23 cellular contexts compared by ENCODE assay signal in genomic region chr2:238650536-238650935, GRCh38.
"Had no signal": no experiment of that assay in that cellular context is flagged by ENCODE, and none has a peak within 500 bp of the region (broad histone marks: within the 10 kb centered on the region; RNA-seq: fewer than 3 reads in every experiment).

No MANE protein-coding gene starts in this region.

- H3K36me3 ChIP-seq: pancreas, right lobe of liver, thoracic aorta, tibial nerve, upper lobe of right lung, uterus had no signal

- ATAC-seq: left lobe of liver; naive thymus-derived CD8-positive, alpha-beta T cell; pancreas; right lobe of liver; stimulated activated naive B cell treated with anti-CD40 and anti-IgM and Interleukin-4, amounts not matched to agents 10 μg/mL and 1 μg/mL and 100 μg/mL, for 72 hours; upper lobe of right lung had no signal

- H3K27me3 Mint-ChIP-seq: stimulated activated naive CD8-positive, alpha-beta T cell treated with anti-CD3 and anti-CD28 coated beads, Interleukin-15, Interleukin-2, amounts not matched to agents 100 ng/mL and 50 ng/mL, for 24 hours had no signal

- H3K4me1 ChIP-seq: pancreas, right lobe of liver, tibial nerve, upper lobe of right lung, uterus had no signal

- H3K27ac Mint-ChIP-seq: dendritic cell treated with granulocyte-macrophage colony-stimulating factor and Interleukin-4, amounts not matched to agents 40 ng/mL and 50 ng/mL, for 4 days; naive thymus-derived CD8-positive, alpha-beta T cell; nephron progenitor cell; progenitor cell of endocrine pancreas; stimulated activated naive B cell treated with anti-CD40 and anti-IgM and Interleukin-4, amounts not matched to agents 10 μg/mL and 1 μg/mL and 100 μg/mL, for 72 hours; stimulated activated naive CD8-positive, alpha-beta T cell treated with anti-CD3 and anti-CD28 coated beads, Interleukin-15, Interleukin-2, amounts not matched to agents 100 ng/mL and 50 ng/mL, for 24 hours had no signal

- H3K4me3 Mint-ChIP-seq: dendritic cell treated with granulocyte-macrophage colony-stimulating factor and Interleukin-4, amounts not matched to agents 40 ng/mL and 50 ng/mL, for 4 days; naive thymus-derived CD8-positive, alpha-beta T cell; nephron progenitor cell; stimulated activated naive B cell treated with anti-CD40 and anti-IgM and Interleukin-4, amounts not matched to agents 10 μg/mL and 1 μg/mL and 100 μg/mL, for 72 hours; stimulated activated naive CD8-positive, alpha-beta T cell treated with anti-CD3 and anti-CD28 coated beads, Interleukin-15, Interleukin-2, amounts not matched to agents 100 ng/mL and 50 ng/mL, for 24 hours had no signal

- H3K4me1 Mint-ChIP-seq: naive thymus-derived CD8-positive, alpha-beta T cell; stimulated activated naive B cell treated with anti-CD40 and anti-IgM and Interleukin-4, amounts not matched to agents 10 μg/mL and 1 μg/mL and 100 μg/mL, for 72 hours had no signal

- H3K9me3 ChIP-seq: pancreas, right lobe of liver, thoracic aorta, tibial nerve, upper lobe of right lung, uterus had no signal

- H3K27me3 ChIP-seq: pancreas, right lobe of liver, tibial nerve, upper lobe of right lung, uterus had no signal

- H3K36me3 Mint-ChIP-seq: naive thymus-derived CD8-positive, alpha-beta T cell; stimulated activated naive B cell treated with anti-CD40 and anti-IgM and Interleukin-4, amounts not matched to agents 10 μg/mL and 1 μg/mL and 100 μg/mL, for 72 hours had no signal

- H3K4me3 ChIP-seq: pancreas, right lobe of liver, thoracic aorta, tibial nerve, upper lobe of right lung, uterus had no signal

- H3K27ac ChIP-seq: pancreas, right lobe of liver, thoracic aorta, tibial nerve, upper lobe of right lung, uterus had no signal

- H3K9me3 Mint-ChIP-seq: dendritic cell treated with granulocyte-macrophage colony-stimulating factor and Interleukin-4, amounts not matched to agents 40 ng/mL and 50 ng/mL, for 4 days; naive thymus-derived CD8-positive, alpha-beta T cell; stimulated activated naive CD8-positive, alpha-beta T cell treated with anti-CD3 and anti-CD28 coated beads, Interleukin-15, Interleukin-2, amounts not matched to agents 100 ng/mL and 50 ng/mL, for 24 hours had no signal

- DNase-seq: effector memory CD4-positive, alpha-beta T cell; erythroblast; kidney; mammary epithelial cell; mesendoderm; midbrain; naive thymus-derived CD8-positive, alpha-beta T cell; nephron progenitor cell; occipital lobe; pancreas; right lobe of liver; small intestine; stimulated activated CD4-positive, alpha-beta T cell treated with anti-CD3 and anti-CD28 coated beads, Interleukin-15, amount 100 ng/mL, for 24 hours; stimulated activated CD4-positive, alpha-beta T cell treated with anti-CD3 and anti-CD28 coated beads, Interleukin-2, amount 100 ng/mL, for 48 hours; stimulated activated naive B cell treated with anti-CD40 and anti-IgM and Interleukin-4, amounts not matched to agents 10 μg/mL and 1 μg/mL and 100 μg/mL, for 72 hours; upper lobe of right lung; uterus had no signal
